1 cellular context compared by ENCODE assay signal in the genomic region with DNA sequence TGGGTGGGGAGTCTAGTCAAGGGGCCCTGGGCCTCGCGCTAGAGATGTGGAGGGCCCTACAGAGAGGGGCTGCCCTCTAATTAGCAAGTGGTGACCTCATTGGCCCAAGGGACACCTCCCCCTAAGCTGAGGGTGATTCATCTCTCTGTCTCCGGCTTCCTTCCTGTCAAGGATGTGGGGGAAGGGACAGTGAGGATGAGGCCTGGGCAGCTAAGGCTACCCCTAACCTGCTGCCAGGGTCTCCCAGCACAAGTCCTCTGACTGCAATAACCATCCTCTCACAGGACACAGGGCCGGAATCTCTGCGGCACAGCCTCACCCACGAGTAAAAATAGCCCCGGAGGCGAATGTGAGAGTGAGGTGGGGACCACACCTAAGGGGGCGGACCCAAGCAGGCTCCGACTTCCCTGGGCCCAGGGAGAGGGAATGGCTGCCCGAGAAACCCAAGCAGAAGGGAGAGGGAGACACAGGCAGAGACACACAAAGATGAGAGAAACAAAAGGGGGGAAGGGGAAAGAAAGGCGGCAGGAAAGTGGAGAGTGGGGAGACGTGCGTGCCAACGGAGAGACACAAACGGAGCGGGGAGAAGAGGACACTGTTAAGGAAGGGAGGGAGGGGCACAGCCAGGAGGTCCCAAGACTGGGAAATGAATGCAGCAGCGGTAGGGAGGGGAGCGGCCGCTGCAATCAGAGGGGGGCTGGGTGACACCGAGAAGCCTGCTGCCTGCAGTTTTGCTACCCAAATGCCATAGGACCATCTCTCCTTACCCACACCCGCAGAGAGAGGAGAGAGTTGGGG.
TF ChIP-seq lines count a peak whose summit lies in the region.

No MANE protein-coding gene starts in this region.

TF ChIP-seq in K562, 482 proteins besides CTCF, POLR2A, EP300 and RAD21 (continued from another document and continues in another):
- TF ChIP-seq, protein P1, sequence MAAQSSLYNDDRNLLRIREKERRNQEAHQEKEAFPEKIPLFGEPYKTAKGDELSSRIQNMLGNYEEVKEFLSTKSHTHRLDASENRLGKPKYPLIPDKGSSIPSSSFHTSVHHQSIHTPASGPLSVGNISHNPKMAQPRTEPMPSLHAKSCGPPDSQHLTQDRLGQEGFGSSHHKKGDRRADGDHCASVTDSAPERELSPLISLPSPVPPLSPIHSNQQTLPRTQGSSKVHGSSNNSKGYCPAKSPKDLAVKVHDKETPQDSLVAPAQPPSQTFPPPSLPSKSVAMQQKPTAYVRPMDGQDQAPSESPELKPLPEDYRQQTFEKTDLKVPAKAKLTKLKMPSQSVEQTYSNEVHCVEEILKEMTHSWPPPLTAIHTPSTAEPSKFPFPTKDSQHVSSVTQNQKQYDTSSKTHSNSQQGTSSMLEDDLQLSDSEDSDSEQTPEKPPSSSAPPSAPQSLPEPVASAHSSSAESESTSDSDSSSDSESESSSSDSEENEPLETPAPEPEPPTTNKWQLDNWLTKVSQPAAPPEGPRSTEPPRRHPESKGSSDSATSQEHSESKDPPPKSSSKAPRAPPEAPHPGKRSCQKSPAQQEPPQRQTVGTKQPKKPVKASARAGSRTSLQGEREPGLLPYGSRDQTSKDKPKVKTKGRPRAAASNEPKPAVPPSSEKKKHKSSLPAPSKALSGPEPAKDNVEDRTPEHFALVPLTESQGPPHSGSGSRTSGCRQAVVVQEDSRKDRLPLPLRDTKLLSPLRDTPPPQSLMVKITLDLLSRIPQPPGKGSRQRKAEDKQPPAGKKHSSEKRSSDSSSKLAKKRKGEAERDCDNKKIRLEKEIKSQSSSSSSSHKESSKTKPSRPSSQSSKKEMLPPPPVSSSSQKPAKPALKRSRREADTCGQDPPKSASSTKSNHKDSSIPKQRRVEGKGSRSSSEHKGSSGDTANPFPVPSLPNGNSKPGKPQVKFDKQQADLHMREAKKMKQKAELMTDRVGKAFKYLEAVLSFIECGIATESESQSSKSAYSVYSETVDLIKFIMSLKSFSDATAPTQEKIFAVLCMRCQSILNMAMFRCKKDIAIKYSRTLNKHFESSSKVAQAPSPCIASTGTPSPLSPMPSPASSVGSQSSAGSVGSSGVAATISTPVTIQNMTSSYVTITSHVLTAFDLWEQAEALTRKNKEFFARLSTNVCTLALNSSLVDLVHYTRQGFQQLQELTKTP (IDR thresholded peaks at IDR 0.05; ENCODE audit: low read depth in 1 of 2, partially characterized antibody in 2 of 2) = peak; percentile 62 to 72
- no peak for TF ChIP-seq FUS (optimal IDR thresholded peaks at IDR 0.05; ENCODE audit: low read depth, low read length)
- TF ChIP-seq HDGF (IDR thresholded peaks at IDR 0.05) = no peak
- peak; percentile 93; the same call in 1 of the 2 replicates for TF ChIP-seq BRD4 (IDR thresholded peaks at IDR 0.05)
- peak; percentile 20 for TF ChIP-seq RBM39 (optimal IDR thresholded peaks at IDR 0.05; ENCODE audit: low read depth, low read length)
- TF ChIP-seq SMARCA5 (IDR thresholded peaks at IDR 0.05) = peak; percentile 88
- TF ChIP-seq ZNF696 (CRISPR knock-in tag; conservative IDR thresholded peaks at IDR 0.05) = 0 out of 2 replicates have a peak, but pooled peaks have one; percentile 21
- peak in 1 of 2 experiments; percentile 79 for TF ChIP-seq TRIM24 (IDR thresholded peaks at IDR 0.05)
- TF ChIP-seq CEBPG (CRISPR knock-in tag; IDR thresholded peaks at IDR 0.05) = peak; percentile 48
- TF ChIP-seq CEBPG (tag; conservative IDR thresholded peaks at IDR 0.05 in 1 of 2, IDR thresholded peaks at IDR 0.05 in 1 of 2) = no peak
- peak; percentile 35; the same call in 1 of the 2 replicates for TF ChIP-seq PHF8 (IDR thresholded peaks at IDR 0.05; ENCODE audit: borderline replicate concordance, low read length)
- TF ChIP-seq SMARCC2 (IDR thresholded peaks at IDR 0.05; ENCODE audit: low read depth) = peak; percentile 86
- TF ChIP-seq ZNF586 (CRISPR knock-in tag; conservative IDR thresholded peaks at IDR 0.05) = 0 out of 2 replicates have a peak, but pooled peaks have one; percentile 5
- TF ChIP-seq TCF3 (CRISPR knock-in tag; IDR thresholded peaks at IDR 0.05) = 0 out of 2 replicates have a peak, but pooled peaks have one; percentile 8
- TF ChIP-seq, protein P2, sequence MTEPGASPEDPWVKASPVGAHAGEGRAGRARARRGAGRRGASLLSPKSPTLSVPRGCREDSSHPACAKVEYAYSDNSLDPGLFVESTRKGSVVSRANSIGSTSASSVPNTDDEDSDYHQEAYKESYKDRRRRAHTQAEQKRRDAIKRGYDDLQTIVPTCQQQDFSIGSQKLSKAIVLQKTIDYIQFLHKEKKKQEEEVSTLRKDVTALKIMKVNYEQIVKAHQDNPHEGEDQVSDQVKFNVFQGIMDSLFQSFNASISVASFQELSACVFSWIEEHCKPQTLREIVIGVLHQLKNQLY (CRISPR knock-in tag; conservative IDR thresholded peaks at IDR 0.05) = no peak; a peak in 1 of 4 replicates
- TF ChIP-seq CHD2 (IDR thresholded peaks at IDR 0.05; ENCODE audit: low read depth, low read length) = peak; percentile 68
- peak; percentile 62; the same call in 1 of the 2 replicates for TF ChIP-seq SMAD4 (CRISPR knock-in tag; conservative IDR thresholded peaks at IDR 0.05)
- TF ChIP-seq, protein P3, sequence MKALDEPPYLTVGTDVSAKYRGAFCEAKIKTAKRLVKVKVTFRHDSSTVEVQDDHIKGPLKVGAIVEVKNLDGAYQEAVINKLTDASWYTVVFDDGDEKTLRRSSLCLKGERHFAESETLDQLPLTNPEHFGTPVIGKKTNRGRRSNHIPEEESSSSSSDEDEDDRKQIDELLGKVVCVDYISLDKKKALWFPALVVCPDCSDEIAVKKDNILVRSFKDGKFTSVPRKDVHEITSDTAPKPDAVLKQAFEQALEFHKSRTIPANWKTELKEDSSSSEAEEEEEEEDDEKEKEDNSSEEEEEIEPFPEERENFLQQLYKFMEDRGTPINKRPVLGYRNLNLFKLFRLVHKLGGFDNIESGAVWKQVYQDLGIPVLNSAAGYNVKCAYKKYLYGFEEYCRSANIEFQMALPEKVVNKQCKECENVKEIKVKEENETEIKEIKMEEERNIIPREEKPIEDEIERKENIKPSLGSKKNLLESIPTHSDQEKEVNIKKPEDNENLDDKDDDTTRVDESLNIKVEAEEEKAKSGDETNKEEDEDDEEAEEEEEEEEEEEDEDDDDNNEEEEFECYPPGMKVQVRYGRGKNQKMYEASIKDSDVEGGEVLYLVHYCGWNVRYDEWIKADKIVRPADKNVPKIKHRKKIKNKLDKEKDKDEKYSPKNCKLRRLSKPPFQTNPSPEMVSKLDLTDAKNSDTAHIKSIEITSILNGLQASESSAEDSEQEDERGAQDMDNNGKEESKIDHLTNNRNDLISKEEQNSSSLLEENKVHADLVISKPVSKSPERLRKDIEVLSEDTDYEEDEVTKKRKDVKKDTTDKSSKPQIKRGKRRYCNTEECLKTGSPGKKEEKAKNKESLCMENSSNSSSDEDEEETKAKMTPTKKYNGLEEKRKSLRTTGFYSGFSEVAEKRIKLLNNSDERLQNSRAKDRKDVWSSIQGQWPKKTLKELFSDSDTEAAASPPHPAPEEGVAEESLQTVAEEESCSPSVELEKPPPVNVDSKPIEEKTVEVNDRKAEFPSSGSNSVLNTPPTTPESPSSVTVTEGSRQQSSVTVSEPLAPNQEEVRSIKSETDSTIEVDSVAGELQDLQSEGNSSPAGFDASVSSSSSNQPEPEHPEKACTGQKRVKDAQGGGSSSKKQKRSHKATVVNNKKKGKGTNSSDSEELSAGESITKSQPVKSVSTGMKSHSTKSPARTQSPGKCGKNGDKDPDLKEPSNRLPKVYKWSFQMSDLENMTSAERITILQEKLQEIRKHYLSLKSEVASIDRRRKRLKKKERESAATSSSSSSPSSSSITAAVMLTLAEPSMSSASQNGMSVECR (CRISPR knock-in tag; IDR thresholded peaks at IDR 0.05) = peak; percentile 87
- TF ChIP-seq, protein P4, sequence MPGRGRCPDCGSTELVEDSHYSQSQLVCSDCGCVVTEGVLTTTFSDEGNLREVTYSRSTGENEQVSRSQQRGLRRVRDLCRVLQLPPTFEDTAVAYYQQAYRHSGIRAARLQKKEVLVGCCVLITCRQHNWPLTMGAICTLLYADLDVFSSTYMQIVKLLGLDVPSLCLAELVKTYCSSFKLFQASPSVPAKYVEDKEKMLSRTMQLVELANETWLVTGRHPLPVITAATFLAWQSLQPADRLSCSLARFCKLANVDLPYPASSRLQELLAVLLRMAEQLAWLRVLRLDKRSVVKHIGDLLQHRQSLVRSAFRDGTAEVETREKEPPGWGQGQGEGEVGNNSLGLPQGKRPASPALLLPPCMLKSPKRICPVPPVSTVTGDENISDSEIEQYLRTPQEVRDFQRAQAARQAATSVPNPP (IDR thresholded peaks at IDR 0.05; ENCODE audit: borderline replicate concordance, insufficient read depth, insufficient read length) = no peak
- no peak for TF ChIP-seq NCOA2 (IDR thresholded peaks at IDR 0.05; ENCODE audit: partially characterized antibody in 2 of 2)
- TF ChIP-seq, protein P5, sequence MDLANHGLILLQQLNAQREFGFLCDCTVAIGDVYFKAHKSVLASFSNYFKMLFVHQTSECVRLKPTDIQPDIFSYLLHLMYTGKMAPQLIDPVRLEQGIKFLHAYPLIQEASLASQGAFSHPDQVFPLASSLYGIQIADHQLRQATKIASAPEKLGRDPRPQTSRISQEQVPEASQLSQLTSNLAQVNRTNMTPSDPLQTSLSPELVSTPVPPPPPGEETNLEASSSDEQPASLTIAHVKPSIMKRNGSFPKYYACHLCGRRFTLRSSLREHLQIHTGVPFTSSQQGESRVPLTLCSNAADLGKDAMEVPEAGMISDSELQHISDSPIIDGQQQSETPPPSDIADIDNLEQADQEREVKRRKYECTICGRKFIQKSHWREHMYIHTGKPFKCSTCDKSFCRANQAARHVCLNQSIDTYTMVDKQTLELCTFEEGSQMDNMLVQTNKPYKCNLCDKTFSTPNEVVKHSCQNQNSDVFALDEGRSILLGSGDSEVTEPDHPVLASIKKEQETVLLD (IDR thresholded peaks at IDR 0.05) = 0 out of 2 replicates have a peak, but pooled peaks have one; percentile 60
- TF ChIP-seq, protein P6, sequence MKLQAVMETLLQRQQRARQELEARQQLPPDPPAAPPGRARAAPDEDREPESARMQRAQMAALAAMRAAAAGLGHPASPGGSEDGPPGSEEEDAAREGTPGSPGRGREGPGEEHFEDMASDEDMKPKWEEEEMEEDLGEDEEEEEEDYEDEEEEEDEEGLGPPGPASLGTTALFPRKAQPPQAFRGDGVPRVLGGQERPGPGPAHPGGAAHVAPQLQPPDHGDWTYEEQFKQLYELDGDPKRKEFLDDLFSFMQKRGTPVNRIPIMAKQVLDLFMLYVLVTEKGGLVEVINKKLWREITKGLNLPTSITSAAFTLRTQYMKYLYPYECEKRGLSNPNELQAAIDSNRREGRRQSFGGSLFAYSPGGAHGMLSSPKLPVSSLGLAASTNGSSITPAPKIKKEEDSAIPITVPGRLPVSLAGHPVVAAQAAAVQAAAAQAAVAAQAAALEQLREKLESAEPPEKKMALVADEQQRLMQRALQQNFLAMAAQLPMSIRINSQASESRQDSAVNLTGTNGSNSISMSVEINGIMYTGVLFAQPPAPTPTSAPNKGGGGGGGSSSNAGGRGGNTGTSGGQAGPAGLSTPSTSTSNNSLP (IDR thresholded peaks at IDR 0.05; ENCODE audit: borderline replicate concordance, low read depth, low read length) = no peak
- peak; percentile 66; the same call in 1 of the 2 replicates for TF ChIP-seq ARID2 (IDR thresholded peaks at IDR 0.05)
- TF ChIP-seq OTX1 (CRISPR knock-in tag; IDR thresholded peaks at IDR 0.05) = peak; percentile 96
- peak; percentile 28 to 31; a peak in 1 of 4 replicates for TF ChIP-seq NRF1 (conservative IDR thresholded peaks at IDR 0.05 in 1 of 2, IDR thresholded peaks at IDR 0.05 in 1 of 2)
- TF ChIP-seq, protein P7, sequence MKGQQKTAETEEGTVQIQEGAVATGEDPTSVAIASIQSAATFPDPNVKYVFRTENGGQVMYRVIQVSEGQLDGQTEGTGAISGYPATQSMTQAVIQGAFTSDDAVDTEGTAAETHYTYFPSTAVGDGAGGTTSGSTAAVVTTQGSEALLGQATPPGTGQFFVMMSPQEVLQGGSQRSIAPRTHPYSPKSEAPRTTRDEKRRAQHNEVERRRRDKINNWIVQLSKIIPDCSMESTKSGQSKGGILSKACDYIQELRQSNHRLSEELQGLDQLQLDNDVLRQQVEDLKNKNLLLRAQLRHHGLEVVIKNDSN (CRISPR knock-in tag; IDR thresholded peaks at IDR 0.05) = peak; percentile 44; the same call in 1 of the 2 replicates
- TF ChIP-seq FOXA3 (CRISPR knock-in tag; conservative IDR thresholded peaks at IDR 0.05 in 1 of 2, IDR thresholded peaks at IDR 0.05 in 1 of 2) = 0 out of 4 replicates have a peak, but pooled peaks of 1 of the 2 experiments have one; percentile 4
- TF ChIP-seq, protein P8, sequence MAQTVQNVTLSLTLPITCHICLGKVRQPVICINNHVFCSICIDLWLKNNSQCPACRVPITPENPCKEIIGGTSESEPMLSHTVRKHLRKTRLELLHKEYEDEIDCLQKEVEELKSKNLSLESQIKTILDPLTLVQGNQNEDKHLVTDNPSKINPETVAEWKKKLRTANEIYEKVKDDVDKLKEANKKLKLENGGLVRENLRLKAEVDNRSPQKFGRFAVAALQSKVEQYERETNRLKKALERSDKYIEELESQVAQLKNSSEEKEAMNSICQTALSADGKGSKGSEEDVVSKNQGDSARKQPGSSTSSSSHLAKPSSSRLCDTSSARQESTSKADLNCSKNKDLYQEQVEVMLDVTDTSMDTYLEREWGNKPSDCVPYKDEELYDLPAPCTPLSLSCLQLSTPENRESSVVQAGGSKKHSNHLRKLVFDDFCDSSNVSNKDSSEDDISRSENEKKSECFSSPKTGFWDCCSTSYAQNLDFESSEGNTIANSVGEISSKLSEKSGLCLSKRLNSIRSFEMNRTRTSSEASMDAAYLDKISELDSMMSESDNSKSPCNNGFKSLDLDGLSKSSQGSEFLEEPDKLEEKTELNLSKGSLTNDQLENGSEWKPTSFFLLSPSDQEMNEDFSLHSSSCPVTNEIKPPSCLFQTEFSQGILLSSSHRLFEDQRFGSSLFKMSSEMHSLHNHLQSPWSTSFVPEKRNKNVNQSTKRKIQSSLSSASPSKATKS (CRISPR knock-in tag; IDR thresholded peaks at IDR 0.05) = no peak
- no peak for TF ChIP-seq PRPF4 (IDR thresholded peaks at IDR 0.05; ENCODE audit: insufficient read depth, low read depth, low read length, poor library complexity, severe bottlenecking)
- 0 out of 2 replicates have a peak, but pooled peaks have one; percentile 73 for TF ChIP-seq ZNF57 (CRISPR knock-in tag; IDR thresholded peaks at IDR 0.05)
- TF ChIP-seq RBBP5 (IDR thresholded peaks at IDR 0.05; ENCODE audit: borderline replicate concordance, insufficient read depth, low read length, poor library complexity, severe bottlenecking) = peak; percentile 53
- peak; percentile 83 for TF ChIP-seq KLF13 (tag; IDR thresholded peaks at IDR 0.05; ENCODE audit: borderline replicate concordance, low read depth)
- 0 out of 2 replicates have a peak, but pooled peaks have one; percentile 40 for TF ChIP-seq FOXP1 (CRISPR knock-in tag; IDR thresholded peaks at IDR 0.05)
